In genomic region chr12:118402251-118402650, GRCh38 we compare ENCODE assay signal across 15 cellular contexts. TPM values are rescaled to one million over a fixed set of nuclear protein-coding genes. Genes with fewer than 3 reads are reported as not detected.
DNase-seq lines count a peak whose midpoint lies in the region; ATAC-seq lines count a peak whose summit lies in the region.
"Had no signal": no experiment of that assay in that cellular context is flagged by ENCODE, and none has a peak within 500 bp of the region (broad histone marks: within the 10 kb centered on the region; RNA-seq: fewer than 3 reads in every experiment).

No MANE protein-coding gene starts in this region.

- no peaks in the 10 kb centered on the region for H3K9me3 Mint-ChIP-seq in naive thymus-derived CD8-positive, alpha-beta T cell

- ATAC-seq in naive thymus-derived CD8-positive, alpha-beta T cell: no peak
- ATAC-seq: Panc1 had no signal

- H3K4me1 Mint-ChIP-seq in naive thymus-derived CD8-positive, alpha-beta T cell: peaks cover 0 to 4% (median 0%) of the 10 kb centered on the region in 4 donors

- peak overlapping the region; percentile 48 for H3K27ac ChIP-seq in epithelial cell of prostate

- no peaks in the 10 kb centered on the region for H3K27me3 Mint-ChIP-seq in naive thymus-derived CD8-positive, alpha-beta T cell

- POLR2A ChIA-PET in naive thymus-derived CD8-positive, alpha-beta T cell (lab: Charles Lee): no interaction called here

- H3K27ac Mint-ChIP-seq in naive thymus-derived CD8-positive, alpha-beta T cell: peak overlapping the region in 1 of 10 donors; percentile 29

- H3K4me3 Mint-ChIP-seq in naive thymus-derived CD8-positive, alpha-beta T cell: no peak overlapping the region

- peaks cover 0 to 96% (median 15%) of the 10 kb centered on the region in 3 donors for H3K36me3 Mint-ChIP-seq in naive thymus-derived CD8-positive, alpha-beta T cell

- DNase-seq in EH (ENCODE audit: low read depth) (peak; percentile 86), RPMI7951 (ENCODE audit: low read depth) (peak; percentile 22), epithelial cell of prostate (ENCODE audit: low read depth, low spot score) (no peak), pulmonary artery endothelial cell (ENCODE audit: low read depth, low spot score) (peak; percentile 29), T-helper 2 cell (no peak), RPMI8226 (no peak)
- DNase-seq in stimulated activated CD4-positive, alpha-beta T cell treated with anti-CD3 and anti-CD28 coated beads, Interleukin-4, amount 100 ng/mL, for 4 hours: no peak
- DNase-seq in naive thymus-derived CD8-positive, alpha-beta T cell: no peak
- DNase-seq: activated naive CD4-positive, alpha-beta T cell treated with anti-CD3 and anti-CD28 coated beads, Interleukin-2, amount 50 U/mL, for 16 hours; DMS 273 treated with DMSO at 0.1 percent for 48 hours; effector CD4-positive, alpha-beta T cell; NCI-H446 treated with DMSO at 0.1 percent for 48 hours; stimulated activated CD4-positive, alpha-beta T cell treated with anti-CD3 and anti-CD28 coated beads, Interleukin-15, amount 100 ng/mL, for 24 hours; trophoblast cell had no signal

RNA-seq across cellular contexts. Expression of gene SUDS3, which starts 25.9 kb away (rescaled TPM):
- total RNA-seq in RPMI7951 (2014; rRNA removed; shearing (Covaris generic)): 20.5 and 32.0 TPM in 2 replicates
- 33.0 and 34.6 TPM in 2 replicates for total RNA-seq in pulmonary artery endothelial cell
- 10 to 100 TPM; 29.8 to 31.7 TPM for total RNA-seq in naive thymus-derived CD8-positive, alpha-beta T cell
- polyA plus RNA-seq in naive thymus-derived CD8-positive, alpha-beta T cell: 10 to 100 TPM; 10.7 to 13.9 (median 13.7) TPM

RNA-seq across cellular contexts. Expression of gene TAOK3, which starts 29.5 kb away (rescaled TPM):
- 17.7 and 22.6 TPM in 2 replicates for total RNA-seq in RPMI7951 (2014; rRNA removed; shearing (Covaris generic))
- 31.4 and 38.9 TPM in 2 replicates for total RNA-seq in pulmonary artery endothelial cell
- 10 to 100 TPM; 71.7 to 75.5 TPM for total RNA-seq in naive thymus-derived CD8-positive, alpha-beta T cell
- 10 to 100 TPM; 71.6 to 86.4 (median 74.7) TPM for polyA plus RNA-seq in naive thymus-derived CD8-positive, alpha-beta T cell

Comparison
In these comparisons a context has a peak if more than half of its experiments do, and no peak if none do; other contexts are left out.
1. DNase-seq: peak in EH (single experiment), RPMI7951 (single experiment) and pulmonary artery endothelial cell (single experiment); none in epithelial cell of prostate (single experiment), T-helper 2 cell (0 of 5), stimulated activated CD4-positive, alpha-beta T cell treated with anti-CD3 and anti-CD28 coated beads, Interleukin-4, amount 100 ng/mL, for 4 hours (0 of 2), naive thymus-derived CD8-positive, alpha-beta T cell (0 of 10) and RPMI8226 (single experiment).